In genomic region chr2:16165518-16166326, GRCh38 we compare ENCODE assay signal across 25 cellular contexts.
DNase-seq lines count a peak whose midpoint lies in the region; ATAC-seq, FAIRE-seq and TF ChIP-seq lines count a peak whose summit lies in the region.
"Had no signal": no experiment of that assay in that cellular context is flagged by ENCODE, and none has a peak within 500 bp of the region (broad histone marks: within the 10 kb centered on the region; RNA-seq: fewer than 3 reads in every experiment).

No MANE protein-coding gene starts in this region.

- no peak overlapping the region for H4K8ac ChIP-seq in neuronal stem cell (ENCODE audit: low read depth, low read length)

- TF ChIP-seq POLR2A in K562 (conservative IDR thresholded peaks at IDR 0.05) (no peak), esophagus muscularis mucosa (IDR thresholded peaks at IDR 0.05; ENCODE audit: low read depth) (no peak), heart left ventricle (IDR thresholded peaks at IDR 0.05) (no peak)

- no peak overlapping the region for H3K27ac ChIP-seq in GM23338 (ENCODE audit: low read depth)
- H3K27ac ChIP-seq in K562 (ENCODE audit: extremely low read depth, low read depth, low read length): no peak overlapping the region
- no peak overlapping the region for H3K27ac ChIP-seq in esophagus muscularis mucosa (replicated peaks in 1 of 4)
- H3K27ac ChIP-seq in neuronal stem cell (replicated peaks; ENCODE audit: low read length): no peak overlapping the region
- no peak overlapping the region for H3K27ac ChIP-seq in heart left ventricle
- H3K27ac ChIP-seq: C4-2B, RWPE1 had no signal

- TF ChIP-seq EP300 in K562 (IDR thresholded peaks at IDR 0.05; ENCODE audit: low read length) (no peak), esophagus muscularis mucosa (IDR thresholded peaks at IDR 0.05) (no peak)

- ATAC-seq in GM23338: peak; percentile 21
- no peak for ATAC-seq in K562
- ATAC-seq in HG02840 (IDR thresholded peaks at IDR 0.05; ENCODE audit: low FRiP score, unreplicated experiment): no peak
- ATAC-seq in heart left ventricle: no peak
- ATAC-seq: CD8-positive, alpha-beta T cell; Panc1 had no signal

- H4K20me1 ChIP-seq in GM23338 (replicated peaks; ENCODE audit: insufficient read depth) (no peaks in the 10 kb centered on the region), K562 (replicated peaks; ENCODE audit: control insufficient read depth, insufficient read depth, low read length) (no peaks in the 10 kb centered on the region)

- H3K4ac ChIP-seq in neuronal stem cell (ENCODE audit: low read length): no peak overlapping the region

- peak overlapping the region; percentile 5; the same call in 1 of the 2 replicates for H3K4me3 ChIP-seq in GM23338
- H3K4me3 ChIP-seq in K562: no peak overlapping the region
- H3K4me3 ChIP-seq in esophagus muscularis mucosa: no peak overlapping the region
- H3K4me3 ChIP-seq in neuronal stem cell (ENCODE audit: low read length in 2 of 2): no peak overlapping the region
- no peak overlapping the region for H3K4me3 ChIP-seq in heart left ventricle

- no peaks in the 10 kb centered on the region for H3K9me1 ChIP-seq in K562 (ENCODE audit: control insufficient read depth, insufficient read depth, low read length)

- in situ Hi-C loops in K562 (cut with MboI): no loop called here

- H3K9me3 ChIP-seq in K562 (replicated peaks; ENCODE audit: control insufficient read depth, insufficient read depth, low read depth, low read length) (no peaks in the 10 kb centered on the region), esophagus muscularis mucosa (peaks cover 0 to 3% (median 0%) of the 10 kb centered on the region in 4 donors), neuronal stem cell (replicated peaks in 1 of 2; ENCODE audit: control insufficient read depth in 2 of 2, insufficient read depth in 1 of 2, low read depth in 1 of 2, low read length in 2 of 2) (peaks cover 0 to 3% of the 10 kb centered on the region in 2 donors), heart left ventricle (no peaks in the 10 kb centered on the region)
- H3K9me3 ChIP-seq: Caco-2 had no signal

- no peak overlapping the region for H3K27ac Mint-ChIP-seq in GM23338
- no peak overlapping the region for H3K27ac Mint-ChIP-seq in activated naive CD4-positive, alpha-beta T cell treated with anti-CD3 and anti-CD28 coated beads for 36 hours
- H3K27ac Mint-ChIP-seq: CD8-positive, alpha-beta T cell; IgD-negative memory B cell had no signal

- peak overlapping the region; percentile 63; the same call in 1 of the 2 replicates for H3K4me2 ChIP-seq in GM23338
- no peak overlapping the region for H3K4me2 ChIP-seq in K562 (ENCODE audit: insufficient read depth, low read length)
- H3K4me2 ChIP-seq in neuronal stem cell (ENCODE audit: insufficient read depth, low read length, poor library complexity, severe bottlenecking): no peak overlapping the region

- H2BK5ac ChIP-seq in neuronal stem cell (ENCODE audit: low read length): no peak overlapping the region

- no peaks in the 10 kb centered on the region for H3K79me1 ChIP-seq in neuronal stem cell (ENCODE audit: low read depth, low read length)

- H3K4me1 ChIP-seq in GM23338 (ENCODE audit: insufficient read depth) (peaks cover 27% of the 10 kb centered on the region), K562 (replicated peaks in 1 of 2; ENCODE audit: control insufficient read depth in 2 of 2, insufficient read depth in 2 of 2, low read length in 2 of 2) (no peaks in the 10 kb centered on the region; a peak in 1 of 5 replicates), esophagus muscularis mucosa (no peaks in the 10 kb centered on the region), neuronal stem cell (ENCODE audit: control insufficient read depth in 2 of 2, insufficient read depth in 1 of 2, low read depth in 1 of 2, low read length in 2 of 2) (peaks cover 22 to 36% of the 10 kb centered on the region in 2 donors), heart left ventricle (no peaks in the 10 kb centered on the region)

- 0% methylated on average over 9 of the region's 9 CpGs for WGBS in K562 (ENCODE audit: insufficient coverage, low coverage, missing lambda C conversion rate)
- WGBS in esophagus muscularis mucosa: 82% methylated on average over 9 of the region's 9 CpGs
- no CpG with 5 or more reads among the region's 9 CpGs for WGBS in neuronal stem cell (ENCODE audit: extremely low coverage in 2 of 2, insufficient read length in 2 of 2, insufficient replicate concordance in 1 of 2), 2 donors
- WGBS in heart left ventricle, 4 donors: 80 to 87% (median 83%) methylated on average over 6 to 9 of the region's 9 CpGs

- H3K9ac ChIP-seq in K562 (ENCODE audit: insufficient read depth in 1 of 2, low read depth in 2 of 2, low read length in 2 of 2) (no peak overlapping the region), neuronal stem cell (ENCODE audit: low read depth, low read length, poor library complexity) (no peak overlapping the region)

- no peak overlapping the region for H3K23ac ChIP-seq in neuronal stem cell (ENCODE audit: low read depth, low read length, poor library complexity)

- no peak overlapping the region for H3K4me3 Mint-ChIP-seq in GM23338
- H3K4me3 Mint-ChIP-seq in activated naive CD4-positive, alpha-beta T cell treated with anti-CD3 and anti-CD28 coated beads for 36 hours: no peak overlapping the region
- H3K4me3 Mint-ChIP-seq: CD8-positive, alpha-beta T cell; IgD-negative memory B cell had no signal

- H3K9me2 ChIP-seq in GM23338 (ENCODE audit: insufficient read depth): peaks cover 16% of the 10 kb centered on the region; the same call in 1 of the 2 replicates

- H3K4me1 Mint-ChIP-seq in GM23338: peaks cover 25% of the 10 kb centered on the region
- H3K4me1 Mint-ChIP-seq in activated naive CD4-positive, alpha-beta T cell treated with anti-CD3 and anti-CD28 coated beads for 36 hours (ENCODE audit: low read depth): no peaks in the 10 kb centered on the region

- H3K14ac ChIP-seq in neuronal stem cell (ENCODE audit: low read length): no peak overlapping the region

- H2BK15ac ChIP-seq in neuronal stem cell (ENCODE audit: low read length): no peak overlapping the region

- no peaks in the 10 kb centered on the region for H3K27me3 ChIP-seq in GM23338 (ENCODE audit: insufficient read depth)
- H3K27me3 ChIP-seq in K562 (ENCODE audit: control insufficient read depth in 2 of 2, insufficient read depth in 2 of 2, low read length in 2 of 2): peaks cover 7 to 33% of the 10 kb centered on the region in 2 experiments; a peak in 4 of 5 replicates
- peaks cover 0 to 23% (median 0%) of the 10 kb centered on the region in 4 donors for H3K27me3 ChIP-seq in esophagus muscularis mucosa
- H3K27me3 ChIP-seq in neuronal stem cell (ENCODE audit: control insufficient read depth in 3 of 3, insufficient read depth in 3 of 3, low read depth in 1 of 3, low read length in 3 of 3): no peaks in the 10 kb centered on the region
- H3K27me3 ChIP-seq in heart left ventricle: peaks cover 0 to 18% (median 0%) of the 10 kb centered on the region in 9 donors

- TF ChIP-seq RAD21 in K562 (CRISPR knock-in tag; conservative IDR thresholded peaks at IDR 0.05 in 1 of 2, IDR thresholded peaks at IDR 0.05 in 1 of 2): no peak

- DNase-seq in GM23338 (ENCODE audit: low spot score): no peak
- no peak for DNase-seq in K562 (ENCODE audit: extremely low read depth in 1 of 4, low spot score in 3 of 4)
- DNase-seq in esophagus muscularis mucosa (ENCODE audit: extremely low spot score): peak; percentile 34
- DNase-seq in neuronal stem cell (ENCODE audit: low spot score): no peak
- DNase-seq in NOMO-1 (lab: John Stamatoyannopoulos, UW; ENCODE audit: unreplicated experiment in 2 of 2): no peak
- no peak for DNase-seq in heart left ventricle
- DNase-seq in activated naive CD4-positive, alpha-beta T cell treated with anti-CD3 and anti-CD28 coated beads for 36 hours: no peak
- DNase-seq: Caco-2; CD8-positive, alpha-beta T cell; DND-41; NCI-H1048; NCI-H1694; NCI-H2081; NCI-H2171; NCI-H524; NCI-H82; NK-92 treated with Interleukin-12 subunit alpha and Interleukin-12 subunit beta, amount 100 ng/mL, for 24 hours; SHP77 had no signal

- H4K91ac ChIP-seq in neuronal stem cell (ENCODE audit: low read depth, low read length, poor library complexity): no peak overlapping the region

- H3K18ac ChIP-seq in neuronal stem cell (ENCODE audit: low read length): peak overlapping the region; percentile 4

- peaks cover 3% of the 10 kb centered on the region for H3K27me3 Mint-ChIP-seq in GM23338 (ENCODE audit: insufficient read depth, low read depth, poor library complexity)
- H3K27me3 Mint-ChIP-seq in activated naive CD4-positive, alpha-beta T cell treated with anti-CD3 and anti-CD28 coated beads for 36 hours (ENCODE audit: low read depth): no peaks in the 10 kb centered on the region

- H2BK120ac ChIP-seq in neuronal stem cell (ENCODE audit: low read depth, low read length): no peak overlapping the region

- intact Hi-C loops in K562 (cut with micrococcal nuclease) (no loop called here), esophagus muscularis mucosa (cut with DNase I) (no loop called here), heart left ventricle (cut with DNase I) (no loop called here)
- intact Hi-C loops in activated naive CD4-positive, alpha-beta T cell treated with anti-CD3 and anti-CD28 coated beads for 36 hours (cut with micrococcal nuclease): no loop called here

- no TSS peak for BruUV-seq in K562 (replicated peaks; lab: Mats Ljungman, UMichigan)

- POLR2A ChIA-PET in K562 (lab: Yijun Ruan, JAX): no interaction called here

- FAIRE-seq in K562 (lab: Jason Lieb, UNC): no peak
- FAIRE-seq: GM19239, H54 had no signal

- CTCF ChIA-PET in K562 (lab: Yijun Ruan, JAX; ENCODE audit: low intra/inter-chr PET ratio): no interaction called here
- CTCF ChIA-PET in activated naive CD4-positive, alpha-beta T cell treated with anti-CD3 and anti-CD28 coated beads for 36 hours (lab: Charles Lee): no interaction called here

- TF ChIP-seq CTCF in GM23338 (conservative IDR thresholded peaks at IDR 0.05; ENCODE audit: low read depth in 2 of 2) (no peak), K562 (IDR thresholded peaks at IDR 0.05 in 2 of 3, conservative IDR thresholded peaks at IDR 0.05 in 1 of 3; ENCODE audit: insufficient read depth in 2 of 3, low read depth in 1 of 3, low read length in 3 of 3) (no peak), esophagus muscularis mucosa (IDR thresholded peaks at IDR 0.05) (no peak), heart left ventricle (IDR thresholded peaks at IDR 0.05) (no peak)

- peaks cover 3% of the 10 kb centered on the region; the same call in 1 of the 2 replicates for H3F3A ChIP-seq in GM23338 (replicated peaks; ENCODE audit: low read depth)

- H3K79me2 ChIP-seq in GM23338 (replicated peaks; ENCODE audit: insufficient read depth) (no peaks in the 10 kb centered on the region), K562 (ENCODE audit: control insufficient read depth, insufficient read depth, low read length) (no peaks in the 10 kb centered on the region)

- H2BK12ac ChIP-seq in neuronal stem cell (ENCODE audit: low read length): no peak overlapping the region

- no peaks in the 10 kb centered on the region for H3K36me3 Mint-ChIP-seq in GM23338 (ENCODE audit: low read depth)
- no peaks in the 10 kb centered on the region for H3K36me3 Mint-ChIP-seq in activated naive CD4-positive, alpha-beta T cell treated with anti-CD3 and anti-CD28 coated beads for 36 hours (ENCODE audit: low read depth)
- H3K36me3 Mint-ChIP-seq: CD8-positive, alpha-beta T cell had no signal

- no peaks in the 10 kb centered on the region for H3K9me3 Mint-ChIP-seq in GM23338
- no peaks in the 10 kb centered on the region for H3K9me3 Mint-ChIP-seq in activated naive CD4-positive, alpha-beta T cell treated with anti-CD3 and anti-CD28 coated beads for 36 hours
- H3K9me3 Mint-ChIP-seq: CD8-positive, alpha-beta T cell had no signal

- no peaks in the 10 kb centered on the region for H3K36me3 ChIP-seq in GM23338 (ENCODE audit: insufficient read depth)
- no peaks in the 10 kb centered on the region for H3K36me3 ChIP-seq in K562 (ENCODE audit: control insufficient read depth, insufficient read depth, low read length)
- no peaks in the 10 kb centered on the region for H3K36me3 ChIP-seq in esophagus muscularis mucosa
- H3K36me3 ChIP-seq in neuronal stem cell (replicated peaks in 1 of 2; ENCODE audit: control insufficient read depth in 2 of 2, insufficient read depth in 2 of 2, low read length in 2 of 2): no peaks in the 10 kb centered on the region
- H3K36me3 ChIP-seq in heart left ventricle: no peaks in the 10 kb centered on the region

- H2AFZ ChIP-seq in GM23338: peak overlapping the region; percentile 17
- no peak overlapping the region for H2AFZ ChIP-seq in K562 (ENCODE audit: low read depth, low read length)
- H2AFZ ChIP-seq in neuronal stem cell (ENCODE audit: low read length): no peak overlapping the region

- H2AK5ac ChIP-seq in neuronal stem cell (ENCODE audit: low read depth, low read length): no peak overlapping the region
